In genomic region chr15:32029409-32029861, GRCh38 we compare ENCODE assay signal across 9 cellular contexts. TPM values are rescaled to one million over a fixed set of nuclear protein-coding genes. Genes with fewer than 3 reads are reported as not detected.
DNase-seq lines count a peak whose midpoint lies in the region; ATAC-seq and TF ChIP-seq lines count a peak whose summit lies in the region.
"Had no signal": no experiment of that assay in that cellular context is flagged by ENCODE, and none has a peak within 500 bp of the region (broad histone marks: within the 10 kb centered on the region; RNA-seq: fewer than 3 reads in every experiment).

No MANE protein-coding gene starts in this region.

- peak; percentile 71 for ATAC-seq in sciatic nerve
- no peak for ATAC-seq in stimulated activated naive B cell treated with anti-CD40 and anti-IgM and Interleukin-4, amounts not matched to agents 10 μg/mL and 1 μg/mL and 100 μg/mL, for 72 hours (replicated peaks)

- peaks cover 0 to 2% of the 10 kb centered on the region in 2 donors for H3K36me3 Mint-ChIP-seq in stimulated activated naive B cell treated with anti-CD40 and anti-IgM and Interleukin-4, amounts not matched to agents 10 μg/mL and 1 μg/mL and 100 μg/mL, for 72 hours

- H3K4me2 ChIP-seq in SK-N-SH, result peak overlapping the region; percentile 93
- peak overlapping the region; percentile 99 for H3K4me2 ChIP-seq in hepatocyte

- peak overlapping the region in 1 of 2 donors; percentile 37 for H3K4me3 Mint-ChIP-seq in stimulated activated naive B cell treated with anti-CD40 and anti-IgM and Interleukin-4, amounts not matched to agents 10 μg/mL and 1 μg/mL and 100 μg/mL, for 72 hours

- no peaks in the 10 kb centered on the region for H3K79me2 ChIP-seq in SK-N-SH (ENCODE audit: insufficient read depth)
- no peaks in the 10 kb centered on the region for H3K79me2 ChIP-seq in hepatocyte

- CTCF ChIA-PET in SK-N-SH (lab: Yijun Ruan, JAX), result interaction anchor here (0.6 to 6.9 kb wide), 47 partner anchors 8 to 387 kb away, joined by 3 to 167 read pairs (median 6); partner anchors contain the start of gene OTUD7A

- WGBS in SK-N-SH (ENCODE audit: low lambda C conversion rate), result 2% methylated on average over 10 of the region's 16 CpGs
- 3% methylated on average over 16 of the region's 16 CpGs for WGBS in hepatocyte (ENCODE audit: low lambda C conversion rate, missing lambda C conversion rate)

- TF ChIP-seq CTCF in SK-N-SH (IDR thresholded peaks at IDR 0.05) (peak; percentile 54), hepatocyte (IDR thresholded peaks at IDR 0.05; ENCODE audit: poor library complexity) (peak; percentile 58)

- H3K27me3 ChIP-seq in SK-N-SH (ENCODE audit: insufficient read depth) (peaks cover 23% of the 10 kb centered on the region; the same call in 1 of the 2 replicates), hepatocyte (peaks cover 41% of the 10 kb centered on the region)

- TF ChIP-seq EP300 in SK-N-SH (IDR thresholded peaks at IDR 0.05; ENCODE audit: borderline replicate concordance in 1 of 2, low read depth in 1 of 2, low read length in 1 of 2), result no peak

- H3K4me3 ChIP-seq in SK-N-SH (ENCODE audit: low read depth in 2 of 2, low read length in 1 of 2), result peak overlapping the region; percentile 58 to 59
- H3K4me3 ChIP-seq in hepatocyte, result peak overlapping the region; percentile 98

- peaks cover 57 to 71% of the 10 kb centered on the region in 2 donors for H3K27me3 Mint-ChIP-seq in stimulated activated naive B cell treated with anti-CD40 and anti-IgM and Interleukin-4, amounts not matched to agents 10 μg/mL and 1 μg/mL and 100 μg/mL, for 72 hours

- no peaks in the 10 kb centered on the region for H3K9me3 Mint-ChIP-seq in stimulated activated naive B cell treated with anti-CD40 and anti-IgM and Interleukin-4, amounts not matched to agents 10 μg/mL and 1 μg/mL and 100 μg/mL, for 72 hours
- H3K9me3 Mint-ChIP-seq: activated B cell treated with CpG ODN at 0.5 μM for 24 hours had no signal

- peak overlapping the region; percentile 96 for H2AFZ ChIP-seq in SK-N-SH (ENCODE audit: low read depth)
- H2AFZ ChIP-seq in hepatocyte, result peak overlapping the region; percentile 99

- POLR2A ChIA-PET in SK-N-SH (lab: Yijun Ruan, JAX), result interaction anchor here (0.8 to 2.2 kb wide), 6 partner anchors 44 to 88 kb away, joined by 3 to 17 read pairs (median 4); no protein-coding TSS in a partner anchor

- H3K9me3 ChIP-seq in SK-N-SH, result no peaks in the 10 kb centered on the region
- H3K9me3 ChIP-seq in hepatocyte (ENCODE audit: low read depth), result no peaks in the 10 kb centered on the region

- peaks cover 9 to 11% of the 10 kb centered on the region in 2 donors for H3K4me1 Mint-ChIP-seq in stimulated activated naive B cell treated with anti-CD40 and anti-IgM and Interleukin-4, amounts not matched to agents 10 μg/mL and 1 μg/mL and 100 μg/mL, for 72 hours

- no peak overlapping the region; the same call in 1 of the 2 replicates for H3K9ac ChIP-seq in SK-N-SH

- H3K27ac ChIP-seq in SK-N-SH (ENCODE audit: low read depth in 2 of 2, low read length in 1 of 2) (peak overlapping the region in 1 of 2 experiments; percentile 92; a peak in 2 of 4 replicates), hepatocyte (peak overlapping the region; percentile 71)

- DNase-seq in NCI-H2081 (lab: John Stamatoyannopoulos, UW) (peak; percentile 22 to 44), NCI-H2081 treated with DMSO at 0.1 percent for 48 hours (lab: John Stamatoyannopoulos, UW) (no peak), SK-N-SH (peak; percentile 80), hepatocyte (ENCODE audit: low spot score) (peak; percentile 74), sciatic nerve (ENCODE audit: low spot score) (no peak), DMS153 (lab: John Stamatoyannopoulos, UW) (no peak), EL (no peak)
- DNase-seq in stimulated activated naive B cell treated with anti-CD40 and anti-IgM and Interleukin-4, amounts not matched to agents 10 μg/mL and 1 μg/mL and 100 μg/mL, for 72 hours, result no peak
- DNase-seq: activated B cell treated with CpG ODN at 0.5 μM for 24 hours had no signal

- H3K27ac Mint-ChIP-seq in stimulated activated naive B cell treated with anti-CD40 and anti-IgM and Interleukin-4, amounts not matched to agents 10 μg/mL and 1 μg/mL and 100 μg/mL, for 72 hours, result no peak overlapping the region
- H3K27ac Mint-ChIP-seq: activated B cell treated with CpG ODN at 0.5 μM for 24 hours had no signal

- no peaks in the 10 kb centered on the region for H4K20me1 ChIP-seq in SK-N-SH (ENCODE audit: insufficient read depth)
- no peaks in the 10 kb centered on the region for H4K20me1 ChIP-seq in hepatocyte (ENCODE audit: insufficient read depth, poor library complexity, severe bottlenecking)

- no peaks in the 10 kb centered on the region for H3F3A ChIP-seq in SK-N-SH (replicated peaks; ENCODE audit: insufficient read depth)

- peak; percentile 58 for TF ChIP-seq RAD21 in SK-N-SH (IDR thresholded peaks at IDR 0.05; ENCODE audit: low read length)

- intact Hi-C loops in sciatic nerve (cut with DNase I), result no loop called here

- no peaks in the 10 kb centered on the region for H3K36me3 ChIP-seq in SK-N-SH (replicated peaks in 1 of 2; ENCODE audit: control insufficient read depth in 1 of 2, insufficient read depth in 2 of 2, low read length in 1 of 2)
- no peaks in the 10 kb centered on the region for H3K36me3 ChIP-seq in hepatocyte (replicated peaks; ENCODE audit: insufficient read depth, low read depth)

- H3K9me2 ChIP-seq in SK-N-SH, result no peaks in the 10 kb centered on the region; the same call in 1 of the 2 replicates
- no peaks in the 10 kb centered on the region for H3K9me2 ChIP-seq in hepatocyte (replicated peaks; ENCODE audit: insufficient read depth)

- H3K4me1 ChIP-seq in SK-N-SH (ENCODE audit: control insufficient read depth in 1 of 2, insufficient read depth in 2 of 2, low read depth in 1 of 2, low read length in 1 of 2) (peaks cover 0 to 29% of the 10 kb centered on the region in 2 experiments; a peak in 2 of 4 replicates), hepatocyte (ENCODE audit: insufficient read depth) (no peaks in the 10 kb centered on the region)

TF ChIP-seq in SK-N-SH, 30 proteins besides CTCF, POLR2A, EP300 and RAD21:
- TF ChIP-seq MXI1 (IDR thresholded peaks at IDR 0.05; ENCODE audit: low read depth, low read length) (peak; percentile 72; the same call in 1 of the 2 replicates), SMC3 (IDR thresholded peaks at IDR 0.05; ENCODE audit: low read depth, low read length) (peak; percentile 24), MAX (IDR thresholded peaks at IDR 0.05; ENCODE audit: low read depth) (no peak), CHD2 (IDR thresholded peaks at IDR 0.05; ENCODE audit: low read length, partially characterized antibody) (peak; percentile 28), FOXM1 (IDR thresholded peaks at IDR 0.05; ENCODE audit: low read depth) (no peak)

RNA-seq across cellular contexts. Expression of gene CHRNA7, which starts 0.9 kb away (rescaled TPM):
- 0.38 and 0.80 TPM in 2 replicates for polyA plus RNA-seq in SK-N-SH (2012; rRNA removed)
- 0.50 and 0.64 TPM in 2 replicates for polyA plus RNA-seq in SK-N-SH (2012; cell fraction: cytosol; rRNA removed)
- 0.85 and 2.0 TPM in 2 replicates for polyA plus RNA-seq in SK-N-SH (2012; cell fraction: nucleus; rRNA removed)
- total RNA-seq in hepatocyte, result 4.0 TPM in 2 replicates
- polyA plus RNA-seq in hepatocyte, result 3.0 and 5.4 TPM in 2 replicates
- total RNA-seq in sciatic nerve, result 1.5 TPM
- total RNA-seq: activated B cell treated with CpG ODN at 0.5 μM for 24 hours had no signal

Comparison
In these comparisons a context has a peak if more than half of its experiments do, and no peak if none do; other contexts are left out.
1. DNase-seq: peak in NCI-H2081 (2 of 2), SK-N-SH (single experiment) and hepatocyte (single experiment); none in NCI-H2081 treated with DMSO at 0.1 percent for 48 hours (single experiment), sciatic nerve (single experiment), DMS153 (single experiment), stimulated activated naive B cell treated with anti-CD40 and anti-IgM and Interleukin-4, amounts not matched to agents 10 μg/mL and 1 μg/mL and 100 μg/mL, for 72 hours (single experiment) and EL (single experiment).